In genomic region chr1:78143152-78143551, GRCh38 we compare ENCODE assay signal across 8 cellular contexts.
DNase-seq lines count a peak whose midpoint lies in the region; ATAC-seq and TF ChIP-seq lines count a peak whose summit lies in the region.

No MANE protein-coding gene starts in this region.

- peak overlapping the region in 1 of 4 donors; percentile 2 for H3K4me3 ChIP-seq in tibial nerve

- H3K27ac Mint-ChIP-seq in activated naive CD8-positive, alpha-beta T cell treated with anti-CD3 and anti-CD28 coated beads, Interleukin-2, amount 50 U/mL, for 24 hours: peak overlapping the region; percentile 44

- H3K4me1 ChIP-seq in tibial nerve: no peaks in the 10 kb centered on the region

- no peak for TF ChIP-seq CTCF in tibial nerve (IDR thresholded peaks at IDR 0.05)

- H3K36me3 Mint-ChIP-seq in activated naive CD8-positive, alpha-beta T cell treated with anti-CD3 and anti-CD28 coated beads, Interleukin-2, amount 50 U/mL, for 24 hours (ENCODE audit: low read depth): no peaks in the 10 kb centered on the region

- WGBS in tibial nerve, 2 donors: 74 to 82% methylated on average over 4 of the region's 4 CpGs

- DNase-seq in DMS53 (lab: John Stamatoyannopoulos, UW) (peak; percentile 74), tibial nerve (ENCODE audit: low spot score in 2 of 2) (no peak), G401 (ENCODE audit: low spot score) (no peak), inferior parietal cortex (ENCODE audit: extremely low spot score) (no peak)
- DNase-seq in activated naive CD8-positive, alpha-beta T cell treated with anti-CD3 and anti-CD28 coated beads, Interleukin-2, amount 50 U/mL, for 24 hours: no peak
- DNase-seq in activated CD4-positive, alpha-beta T cell treated with anti-CD3 and anti-CD28 coated beads, Interleukin-2, amount 50 U/mL, for 1 hour: no peak

- H3K4me1 Mint-ChIP-seq in activated naive CD8-positive, alpha-beta T cell treated with anti-CD3 and anti-CD28 coated beads, Interleukin-2, amount 50 U/mL, for 24 hours: peaks cover 18% of the 10 kb centered on the region

- no peaks in the 10 kb centered on the region for H3K27me3 ChIP-seq in tibial nerve

- in situ Hi-C loops in G401 (cut with HindIII; ENCODE audit: low sequenced_read_pairs): no loop called here

- H3K9me3 Mint-ChIP-seq in activated naive CD8-positive, alpha-beta T cell treated with anti-CD3 and anti-CD28 coated beads, Interleukin-2, amount 50 U/mL, for 24 hours: no peaks in the 10 kb centered on the region

- peak; percentile 74 for ATAC-seq in GM19455 (IDR thresholded peaks at IDR 0.05; ENCODE audit: unreplicated experiment)
- peak; percentile 78 for ATAC-seq in HG03439 (IDR thresholded peaks at IDR 0.05; ENCODE audit: unreplicated experiment)
- peak; percentile 55 for ATAC-seq in activated naive CD8-positive, alpha-beta T cell treated with anti-CD3 and anti-CD28 coated beads, Interleukin-2, amount 50 U/mL, for 24 hours

- TF ChIP-seq EP300 in tibial nerve (IDR thresholded peaks at IDR 0.05): no peak

- no peaks in the 10 kb centered on the region for H3K36me3 ChIP-seq in tibial nerve

- TF ChIP-seq POLR2A in tibial nerve (IDR thresholded peaks at IDR 0.05): no peak

- no peak overlapping the region for H3K27ac ChIP-seq in tibial nerve

- no peaks in the 10 kb centered on the region for H3K9me3 ChIP-seq in tibial nerve

- no peaks in the 10 kb centered on the region for H3K27me3 Mint-ChIP-seq in activated naive CD8-positive, alpha-beta T cell treated with anti-CD3 and anti-CD28 coated beads, Interleukin-2, amount 50 U/mL, for 24 hours

- H3K4me3 Mint-ChIP-seq in activated naive CD8-positive, alpha-beta T cell treated with anti-CD3 and anti-CD28 coated beads, Interleukin-2, amount 50 U/mL, for 24 hours: peak overlapping the region; percentile 65
